Comparison of ENCODE assay signal across 8 cellular contexts in genomic region chr1:108961752-108962486, GRCh38. TPM values are rescaled to one million over a fixed set of nuclear protein-coding genes. Genes with fewer than 3 reads are reported as not detected.
DNase-seq lines count a peak whose midpoint lies in the region; ATAC-seq, FAIRE-seq and TF ChIP-seq lines count a peak whose summit lies in the region.

No MANE protein-coding gene starts in this region.

- peak overlapping the region; percentile 77 for H3K4me3 ChIP-seq in NB4 (ENCODE audit: low read depth, low read length)
- H3K4me3 ChIP-seq in osteoblast (ENCODE audit: insufficient read depth, low read length) = peak overlapping the region; percentile 94

- peak overlapping the region; percentile 89 to 95 for H3K27ac Mint-ChIP-seq in effector memory CD8-positive, alpha-beta T cell

- peak; percentile 15 for DNase-seq in COLO668 (lab: John Stamatoyannopoulos, UW; ENCODE audit: unreplicated experiment)
- no peak for DNase-seq in NB4 (ENCODE audit: low read depth)
- DNase-seq in effector memory CD8-positive, alpha-beta T cell = no peak
- DNase-seq in osteoblast (ENCODE audit: insufficient read length, low spot score, missing footprints) = peak; percentile 52
- no peak for DNase-seq in amniotic stem cell (lab: John Stamatoyannopoulos, UW)
- DNase-seq in NCI-H1930 (lab: John Stamatoyannopoulos, UW) = no peak
- no peak for DNase-seq in effector CD4-positive, alpha-beta T cell
- no peak for DNase-seq in HTR-8/SVneo (ENCODE audit: insufficient read length, low spot score)

- H3K4me3 Mint-ChIP-seq in effector memory CD8-positive, alpha-beta T cell = peak overlapping the region; percentile 79 to 82

- no peaks in the 10 kb centered on the region for H3K27me3 ChIP-seq in osteoblast (ENCODE audit: insufficient read depth, low read length)

- no peak for FAIRE-seq in HTR-8/SVneo (lab: Jason Lieb, UNC)

- ATAC-seq in effector memory CD8-positive, alpha-beta T cell (replicated peaks) = no peak

- H3K4me1 ChIP-seq in osteoblast (ENCODE audit: insufficient read depth, low read length) = peaks cover 8% of the 10 kb centered on the region

- no peak for TF ChIP-seq POLR2A in NB4 (IDR thresholded peaks at IDR 0.05; ENCODE audit: extremely low read depth, insufficient read length)

- peak overlapping the region; percentile 91 for H3K4me2 ChIP-seq in osteoblast (ENCODE audit: insufficient read depth, low read length)

- H3K36me3 ChIP-seq in osteoblast (ENCODE audit: insufficient read depth, low read length) = no peaks in the 10 kb centered on the region

- no peaks in the 10 kb centered on the region for H3K9me3 ChIP-seq in osteoblast (ENCODE audit: low read depth, low read length)

- peaks cover 32% of the 10 kb centered on the region for H3K36me3 Mint-ChIP-seq in effector memory CD8-positive, alpha-beta T cell (ENCODE audit: insufficient read depth)

- TF ChIP-seq CTCF in NB4 (IDR thresholded peaks at IDR 0.05; ENCODE audit: low read depth, low read length) = no peak
- TF ChIP-seq CTCF in osteoblast (IDR thresholded peaks at IDR 0.05; ENCODE audit: extremely low read depth, low read depth, low read length) = no peak

- peaks cover 29 to 38% of the 10 kb centered on the region in 2 donors for H3K4me1 Mint-ChIP-seq in effector memory CD8-positive, alpha-beta T cell (ENCODE audit: low read depth in 2 of 2)

- H4K20me1 ChIP-seq in osteoblast (ENCODE audit: insufficient read depth, low read length) = peaks cover 4% of the 10 kb centered on the region

- peak overlapping the region; percentile 93 for H2AFZ ChIP-seq in osteoblast (ENCODE audit: low read length)

- H3K9me3 Mint-ChIP-seq in effector memory CD8-positive, alpha-beta T cell = no peaks in the 10 kb centered on the region

- H3K27ac ChIP-seq in osteoblast (ENCODE audit: low read depth, low read length) = peak overlapping the region; percentile 85

- no peaks in the 10 kb centered on the region for H3K27me3 Mint-ChIP-seq in effector memory CD8-positive, alpha-beta T cell

- H3K79me2 ChIP-seq in osteoblast (ENCODE audit: insufficient read depth, low read length) = peaks cover 54% of the 10 kb centered on the region

RNA-seq across cellular contexts. Expression of gene CLCC1, which starts 1.4 kb away (rescaled TPM):
- 30.1 and 32.6 TPM in 2 replicates for total RNA-seq in osteoblast

Comparison
In these comparisons a context has a peak if more than half of its experiments do, and no peak if none do; other contexts are left out.
1. DNase-seq: peak in COLO668 (single experiment) and osteoblast (single experiment); none in NB4 (single experiment), effector memory CD8-positive, alpha-beta T cell (0 of 3), amniotic stem cell (single experiment), NCI-H1930 (0 of 2), effector CD4-positive, alpha-beta T cell (single experiment) and HTR-8/SVneo (single experiment).